21 cellular contexts compared by ENCODE assay signal in the genomic region with DNA sequence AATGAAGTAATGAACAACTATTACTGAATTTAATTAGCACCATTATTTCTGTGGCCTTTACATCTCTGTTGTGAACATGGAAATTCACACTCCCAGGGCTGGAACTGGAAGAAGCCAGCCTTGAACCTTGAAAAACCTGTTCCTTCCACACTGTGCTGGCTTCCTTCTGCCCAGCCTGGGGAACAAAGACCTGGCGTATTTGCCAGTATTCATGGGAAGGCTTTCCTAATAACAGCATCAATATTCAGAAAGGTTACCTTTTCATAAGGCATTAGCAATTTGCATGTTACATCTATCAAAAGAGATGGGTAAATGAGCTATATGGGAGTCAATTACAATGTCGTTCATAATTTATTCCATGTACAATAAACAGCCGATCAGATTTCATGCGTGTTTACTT. TPM values are rescaled to one million over a fixed set of nuclear protein-coding genes. Genes with fewer than 3 reads are reported as not detected.
DNase-seq lines count a peak whose midpoint lies in the region; FAIRE-seq and TF ChIP-seq lines count a peak whose summit lies in the region.
"Had no signal": no experiment of that assay in that cellular context is flagged by ENCODE, and none has a peak within 500 bp of the region (broad histone marks: within the 10 kb centered on the region; RNA-seq: fewer than 3 reads in every experiment).

No MANE protein-coding gene starts in this region.

- DNase-seq in DMS153 (lab: John Stamatoyannopoulos, UW) (peak; percentile 22), DMS153 treated with DMSO at 0.1 percent for 48 hours (lab: John Stamatoyannopoulos, UW; ENCODE audit: unreplicated experiment) (no peak), NCI-H510A treated with DMSO at 0.1 percent for 48 hours (lab: John Stamatoyannopoulos, UW) (peak; percentile 24), epithelial cell of esophagus (ENCODE audit: low read depth) (peak; percentile 24), prostate gland (ENCODE audit: low spot score) (peak; percentile 17), HTR-8/SVneo (ENCODE audit: insufficient read length, low spot score) (no peak), retina (no peak), stomach (no peak)
- DNase-seq: Calu3; CD4-positive, alpha-beta T cell; DND-41; H7; IMR-90; NCI-H1694 treated with DMSO at 0.1 percent for 48 hours had no signal

- H3K36me3 ChIP-seq in prostate gland (no peaks in the 10 kb centered on the region), stomach (no peaks in the 10 kb centered on the region)
- H3K36me3 ChIP-seq: SJSA1 had no signal

- TF ChIP-seq EP300 in stomach (IDR thresholded peaks at IDR 0.05) = no peak

- intact Hi-C loops in prostate gland (cut with DNase I) (no loop called here), stomach (cut with DNase I; ENCODE audit: low total_unique reads) (no loop called here)

- H3K27ac ChIP-seq in prostate gland = no peak overlapping the region
- no peak overlapping the region for H3K27ac ChIP-seq in stomach
- H3K27ac ChIP-seq: 22Rv1, HL-60, SJSA1 had no signal

- no peak for FAIRE-seq in HTR-8/SVneo (lab: Jason Lieb, UNC)
- FAIRE-seq: G401.6 had no signal

- H3K27me3 ChIP-seq in prostate gland (replicated peaks; ENCODE audit: insufficient read depth) (no peaks in the 10 kb centered on the region), stomach (no peaks in the 10 kb centered on the region)
- H3K27me3 ChIP-seq: SJSA1 had no signal

- no peak for TF ChIP-seq POLR2A in prostate gland (IDR thresholded peaks at IDR 0.05)
- no peak for TF ChIP-seq POLR2A in stomach (IDR thresholded peaks at IDR 0.05)

- TF ChIP-seq CTCF in epithelial cell of esophagus (IDR thresholded peaks at IDR 0.05; ENCODE audit: insufficient read depth, low read depth, low read length, missing control alignments) (no peak), prostate gland (IDR thresholded peaks at IDR 0.05) (no peak), stomach (IDR thresholded peaks at IDR 0.05) (no peak)

- H3K4me1 ChIP-seq in prostate gland (replicated peaks) (no peaks in the 10 kb centered on the region), stomach (no peaks in the 10 kb centered on the region)
- H3K4me1 ChIP-seq: SJSA1 had no signal

- WGBS in prostate gland = 26% methylated on average over 4 of the region's 4 CpGs
- WGBS in stomach, 5 donors = 18 to 38% (median 36%) methylated on average over 4 of the region's 4 CpGs

- H3K4me3 ChIP-seq in epithelial cell of esophagus (ENCODE audit: low read length) (no peak overlapping the region), prostate gland (no peak overlapping the region), stomach (no peak overlapping the region)
- H3K4me3 ChIP-seq: SJSA1 had no signal

- no peaks in the 10 kb centered on the region for H3K9me3 ChIP-seq in prostate gland
- H3K9me3 ChIP-seq in stomach = no peaks in the 10 kb centered on the region
- H3K9me3 ChIP-seq: SJSA1 had no signal

RNA-seq across cellular contexts. Expression of a gene that starts 1.3 kb away (rescaled TPM):
- under 1 TPM in 1 of 2 donors, not detected in 1; 0.45 TPM for total RNA-seq in prostate gland
- not detected for total RNA-seq in stomach
- polyA plus RNA-seq in stomach = not detected
- total RNA-seq: Calu3; CD4-positive, alpha-beta T cell; HT1080; MCF 10A; SJSA1 had no signal
- polyA plus RNA-seq: BJ had no signal

Comparison
In these comparisons a context has a peak if more than half of its experiments do, and no peak if none do; other contexts are left out.
1. DNase-seq: peak in DMS153 (single experiment), NCI-H510A treated with DMSO at 0.1 percent for 48 hours (single experiment), epithelial cell of esophagus (single experiment) and prostate gland (single experiment); none in DMS153 treated with DMSO at 0.1 percent for 48 hours (single experiment), HTR-8/SVneo (single experiment), retina (single experiment) and stomach (single experiment).